ENCODE assay signal across 8 cellular contexts in the genomic region with DNA sequence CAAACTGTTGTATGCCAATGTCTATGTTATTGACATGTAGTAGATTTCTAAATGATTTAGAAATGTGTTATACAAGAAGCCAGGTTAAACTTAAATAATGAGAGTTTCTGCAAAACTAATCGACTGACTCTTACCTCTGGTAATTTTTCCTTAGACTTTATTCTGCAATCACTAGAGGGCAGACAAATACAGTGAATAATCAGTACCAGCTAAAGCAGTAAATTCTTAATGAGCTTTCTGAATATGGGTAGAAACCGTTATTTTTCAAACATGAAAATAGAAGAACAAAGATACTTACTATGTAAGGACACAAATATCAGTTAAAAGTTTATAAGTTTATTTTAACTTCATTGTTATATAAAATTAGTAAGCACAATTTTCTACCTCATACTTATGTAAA.
DNase-seq lines count a peak whose midpoint lies in the region; ATAC-seq and TF ChIP-seq lines count a peak whose summit lies in the region.

No MANE protein-coding gene starts in this region.

- CTCF ChIA-PET in BJ (lab: Yijun Ruan, JAX) = interaction anchor here (0.7 to 2.7 kb wide), 26 partner anchors 14 to 645 kb away, joined by 3 to 22 read pairs (median 3); a partner anchor contains a TSS

- no peaks in the 10 kb centered on the region for H3K4me1 ChIP-seq in Peyer's patch
- no peaks in the 10 kb centered on the region for H3K4me1 ChIP-seq in parathyroid adenoma

- no peak overlapping the region for H3K4me2 ChIP-seq in parathyroid adenoma (ENCODE audit: low read length)

- H3K36me3 ChIP-seq in BJ (ENCODE audit: control insufficient read depth, insufficient read depth, low read length) = no peaks in the 10 kb centered on the region
- no peaks in the 10 kb centered on the region for H3K36me3 ChIP-seq in Peyer's patch
- no peaks in the 10 kb centered on the region for H3K36me3 ChIP-seq in parathyroid adenoma (ENCODE audit: control insufficient read depth, insufficient read depth, low read length)

- DNase-seq in BJ (ENCODE audit: low read depth) = no peak
- no peak for DNase-seq in Peyer's patch
- peak; percentile 26 to 43 for DNase-seq in erythroblast (lab: John Stamatoyannopoulos, UW)
- DNase-seq in NCI-H187 (lab: John Stamatoyannopoulos, UW) = no peak

- H3K79me2 ChIP-seq in parathyroid adenoma = no peaks in the 10 kb centered on the region

- H3K4me3 ChIP-seq in BJ (ENCODE audit: low read depth, low read length) = no peak overlapping the region
- no peak overlapping the region for H3K4me3 ChIP-seq in Peyer's patch
- H3K4me3 ChIP-seq in parathyroid adenoma (ENCODE audit: low read depth, low read length) = no peak overlapping the region

- TF ChIP-seq POLR2A in Peyer's patch (IDR thresholded peaks at IDR 0.05) = no peak
- TF ChIP-seq POLR2A in erythroblast (IDR thresholded peaks at IDR 0.05; ENCODE audit: low read length) = no peak

- POLR2A ChIA-PET in BJ (lab: Charles Lee) = no interaction called here

- TF ChIP-seq CTCF in BJ (IDR thresholded peaks at IDR 0.05; ENCODE audit: insufficient read depth, low read depth, low read length) = peak; percentile 43
- TF ChIP-seq CTCF in Peyer's patch (IDR thresholded peaks at IDR 0.05) = peak; percentile 12 to 70 (median 60)
- peak; percentile 10 for TF ChIP-seq CTCF in parathyroid adenoma (IDR thresholded peaks at IDR 0.05)

- ATAC-seq in GM18517 (IDR thresholded peaks at IDR 0.05; ENCODE audit: unreplicated experiment) = peak; percentile 69
- ATAC-seq in HG03354 (IDR thresholded peaks at IDR 0.05; ENCODE audit: poor library complexity, severe bottlenecking, unreplicated experiment) = peak; percentile 67
- ATAC-seq in HG03521 (IDR thresholded peaks at IDR 0.05; ENCODE audit: unreplicated experiment) = no peak

- no peaks in the 10 kb centered on the region for H3K9me3 ChIP-seq in Peyer's patch
- H3K9me3 ChIP-seq in parathyroid adenoma (ENCODE audit: control insufficient read depth, low read length) = no peaks in the 10 kb centered on the region

- H3K9ac ChIP-seq in parathyroid adenoma = no peak overlapping the region

- H3K27me3 ChIP-seq in BJ (ENCODE audit: control insufficient read depth, insufficient read depth, low read length) (peaks cover 2% of the 10 kb centered on the region; the same call in 1 of the 2 replicates), Peyer's patch (no peaks in the 10 kb centered on the region), parathyroid adenoma (ENCODE audit: control insufficient read depth, insufficient read depth, low read length) (no peaks in the 10 kb centered on the region)

- no peak overlapping the region for H3K27ac ChIP-seq in Peyer's patch
- H3K27ac ChIP-seq in parathyroid adenoma = no peak overlapping the region

- no peak overlapping the region for H2AFZ ChIP-seq in parathyroid adenoma

Comparison
In these comparisons a context has a peak if more than half of its experiments do, and no peak if none do; other contexts are left out.
1. DNase-seq: peak in erythroblast (2 of 2); none in BJ (single experiment), Peyer's patch (0 of 3) and NCI-H187 (0 of 2).
2. CTCF ChIP-seq: peak in every context shown above with its lines; median percentile 60 in Peyer's patch; 43 in BJ; 10 in parathyroid adenoma.